8 cellular contexts compared by ENCODE assay signal in genomic region chr10:70348228-70348850, GRCh38. TPM values are rescaled to one million over a fixed set of nuclear protein-coding genes. Genes with fewer than 3 reads are reported as not detected.
DNase-seq lines count a peak whose midpoint lies in the region; ATAC-seq and TF ChIP-seq lines count a peak whose summit lies in the region.

No MANE protein-coding gene starts in this region.

- TF ChIP-seq CTCF in AG04450 (IDR thresholded peaks at IDR 0.05; ENCODE audit: low read depth, low read length) (peak; percentile 56), GM12873 (IDR thresholded peaks at IDR 0.05; ENCODE audit: insufficient read depth, low read depth, low read length, missing control alignments) (peak; percentile 72)

- H3K36me3 ChIP-seq in mesendoderm (ENCODE audit: control insufficient read depth, insufficient read depth, low read length), result no peaks in the 10 kb centered on the region

- H2BK15ac ChIP-seq in mesendoderm (replicated peaks; ENCODE audit: low read depth), result no peak overlapping the region

- H3K79me1 ChIP-seq in mesendoderm (ENCODE audit: low read length), result no peaks in the 10 kb centered on the region

- no peaks in the 10 kb centered on the region for H3K27me3 ChIP-seq in AG04450 (ENCODE audit: control insufficient read depth, insufficient read depth, low read length)
- no peaks in the 10 kb centered on the region for H3K27me3 ChIP-seq in mesendoderm (ENCODE audit: insufficient read depth, low read length, poor library complexity)

- no peak overlapping the region for H4K5ac ChIP-seq in mesendoderm (ENCODE audit: low read length)

- H2BK120ac ChIP-seq in mesendoderm (ENCODE audit: low read depth, low read length), result no peak overlapping the region

- no peak overlapping the region for H3K18ac ChIP-seq in mesendoderm (ENCODE audit: low read length)

- DNase-seq in AG04450 (ENCODE audit: low read depth, low spot score) (no peak), NOMO-1 treated with DMSO at 0.1 percent for 48 hours (lab: John Stamatoyannopoulos, UW; ENCODE audit: unreplicated experiment) (peak; percentile 11), cerebellar cortex (ENCODE audit: low spot score) (peak; percentile 48), mesendoderm (peak; percentile 54)
- no peak for DNase-seq in stimulated activated CD4-positive, alpha-beta T cell treated with anti-CD3 and anti-CD28 coated beads, Interleukin-4, amount 100 ng/mL, for 4 hours

- no peak overlapping the region for H3K4me3 ChIP-seq in AG04450 (ENCODE audit: low read depth, low read length)
- no peak overlapping the region for H3K4me3 ChIP-seq in mesendoderm (ENCODE audit: low read length)

- H3K4me2 ChIP-seq in mesendoderm (ENCODE audit: low read length), result no peak overlapping the region

- H3K4me1 ChIP-seq in mesendoderm (ENCODE audit: control insufficient read depth, low read depth, low read length), result no peaks in the 10 kb centered on the region

- no peak overlapping the region for H2BK5ac ChIP-seq in mesendoderm (ENCODE audit: low read length)

- H3K56ac ChIP-seq in mesendoderm (ENCODE audit: low read length), result no peak overlapping the region

- no CpG with 5 or more reads among the region's 6 CpGs for WGBS in mesendoderm (ENCODE audit: extremely low coverage, insufficient coverage, low lambda C conversion rate)

- no peak overlapping the region for H3K9ac ChIP-seq in mesendoderm (ENCODE audit: low read length)

- ATAC-seq in HG03280 (IDR thresholded peaks at IDR 0.05; ENCODE audit: unreplicated experiment), result no peak
- no peak for ATAC-seq in GM21528 (IDR thresholded peaks at IDR 0.05; ENCODE audit: low FRiP score, unreplicated experiment)

- no peak overlapping the region for H3K23ac ChIP-seq in mesendoderm (ENCODE audit: low read length)

- H3K79me2 ChIP-seq in mesendoderm (ENCODE audit: control insufficient read depth, insufficient read depth, low read length), result no peaks in the 10 kb centered on the region

- H4K8ac ChIP-seq in mesendoderm (ENCODE audit: low read depth, low read length), result no peak overlapping the region

- no peak overlapping the region for H2AK5ac ChIP-seq in mesendoderm (ENCODE audit: low read length)

- H3K4ac ChIP-seq in mesendoderm (ENCODE audit: low read depth, low read length), result no peak overlapping the region

- CTCF ChIA-PET in AG04450 (lab: Charles Lee), result interaction anchor here (1.1 to 1.2 kb wide), 2 partner anchors 14 to 127 kb away, joined by 4 read pairs; no protein-coding TSS in a partner anchor

- H3K27ac ChIP-seq in AG04450 (ENCODE audit: low read depth, low read length), result no peak overlapping the region
- no peak overlapping the region for H3K27ac ChIP-seq in mesendoderm (ENCODE audit: low read depth, low read length)

- H3K9me3 ChIP-seq in AG04450 (ENCODE audit: control insufficient read depth, insufficient read depth, low read length), result no peaks in the 10 kb centered on the region

- POLR2A ChIA-PET in AG04450 (lab: Yijun Ruan, JAX), result no interaction called here

RNA-seq across cellular contexts. Expression of gene LRRC20, which starts 34.1 kb away (rescaled TPM):
- 12.3 and 13.8 TPM in 2 replicates for polyA plus RNA-seq in AG04450 (2011; rRNA removed)
- polyA minus RNA-seq in AG04450 (2011; rRNA and poly(A)+ RNA removed), result 6.6 and 13.3 TPM in 2 replicates
- 7.1 TPM for polyA plus RNA-seq in mesendoderm (2013, experiment 1 of 2)
- 7.8 TPM for polyA plus RNA-seq in mesendoderm (2013, experiment 2 of 2)

RNA-seq across cellular contexts. Expression of gene EIF4EBP2, which starts 55.6 kb away (rescaled TPM):
- polyA plus RNA-seq in AG04450 (2011; rRNA removed), result 27.3 and 31.2 TPM in 2 replicates
- polyA minus RNA-seq in AG04450 (2011; rRNA and poly(A)+ RNA removed), result 33.4 and 44.4 TPM in 2 replicates
- polyA plus RNA-seq in mesendoderm (2013, experiment 1 of 2), result 106 TPM
- polyA plus RNA-seq in mesendoderm (2013, experiment 2 of 2), result 104 TPM

Comparison
In these comparisons a context has a peak if more than half of its experiments do, and no peak if none do; other contexts are left out.
1. DNase-seq: peak in NOMO-1 treated with DMSO at 0.1 percent for 48 hours (single experiment), cerebellar cortex (single experiment) and mesendoderm (single experiment); none in AG04450 (single experiment) and stimulated activated CD4-positive, alpha-beta T cell treated with anti-CD3 and anti-CD28 coated beads, Interleukin-4, amount 100 ng/mL, for 4 hours (0 of 2).